In genomic region chr5:111398013-111398412, GRCh38 we compare ENCODE assay signal across 20 cellular contexts.
DNase-seq lines count a peak whose midpoint lies in the region; ATAC-seq, FAIRE-seq and TF ChIP-seq lines count a peak whose summit lies in the region.
"Had no signal": no experiment of that assay in that cellular context is flagged by ENCODE, and none has a peak within 500 bp of the region (broad histone marks: within the 10 kb centered on the region; RNA-seq: fewer than 3 reads in every experiment).

No MANE protein-coding gene starts in this region.

- DNase-seq in activated CD8-positive, alpha-beta memory T cell treated with anti-CD3 and anti-CD28 coated beads, Interleukin-2, amount 10 ng/mL, durations not matched to agents 7 days and 5 days, result no peak
- DNase-seq in activated CD8-positive, alpha-beta memory T cell treated with anti-CD3 and anti-CD28 coated beads for 24 hours, result no peak
- DNase-seq in GM12891 (ENCODE audit: insufficient read length, low spot score) (no peak), GM12878 (ENCODE audit: low read depth, low spot score) (no peak), RWPE1 (ENCODE audit: low spot score) (no peak)
- DNase-seq: AML-193; CD4-positive, alpha-beta memory T cell; DND-41; GDM1; HCEC 1CT; NCI-H1105; NCI-H1694 treated with DMSO at 0.1 percent for 48 hours; NCI-H345; NCI-H526 treated with DMSO at 0.1 percent for 48 hours; SJCRH30 had no signal

- no peaks in the 10 kb centered on the region for H3K4me1 ChIP-seq in GM12878 (ENCODE audit: control insufficient read depth, insufficient read depth, low read length)
- H3K4me1 ChIP-seq: SJCRH30 had no signal

- H3K9me3 Mint-ChIP-seq in activated CD8-positive, alpha-beta memory T cell treated with anti-CD3 and anti-CD28 coated beads, Interleukin-2, amount 10 ng/mL, durations not matched to agents 7 days and 5 days (ENCODE audit: low read depth), result no peaks in the 10 kb centered on the region

- H3K4me1 Mint-ChIP-seq in activated CD8-positive, alpha-beta memory T cell treated with anti-CD3 and anti-CD28 coated beads, Interleukin-2, amount 10 ng/mL, durations not matched to agents 7 days and 5 days, result peaks cover 27% of the 10 kb centered on the region

- H3K9ac ChIP-seq in GM12878 (ENCODE audit: control insufficient read depth, insufficient read depth, low read length), result no peak overlapping the region
- H3K9ac ChIP-seq: KMS-11 had no signal

- TF ChIP-seq POLR2A in GM12891 (IDR thresholded peaks at IDR 0.05; ENCODE audit: low read depth, low read length) (no peak), GM12878 (IDR thresholded peaks at IDR 0.05; ENCODE audit: low read depth, low read length) (no peak)

- H3K9me3 ChIP-seq in GM12878 (replicated peaks; ENCODE audit: control insufficient read depth, insufficient read depth, low read length), result peaks cover 6% of the 10 kb centered on the region; the same call in 2 of the 3 replicates
- H3K9me3 ChIP-seq: SJCRH30 had no signal

- RAD21 ChIA-PET in GM12878 (lab: Charles Lee; ENCODE audit: unreplicated experiment), result no interaction called here

- TF ChIP-seq CTCF in GM12878 (IDR thresholded peaks at IDR 0.05 in 2 of 3, conservative IDR thresholded peaks at IDR 0.05 in 1 of 3; ENCODE audit: control insufficient read depth in 2 of 3, extremely low read depth in 1 of 3, insufficient read depth in 1 of 3, low read depth in 3 of 3, low read length in 3 of 3), result no peak
- no peak for TF ChIP-seq CTCF in RWPE1 (conservative IDR thresholded peaks at IDR 0.05; ENCODE audit: low read depth)

- intact Hi-C loops in GM12878 (cut with micrococcal nuclease; ENCODE audit: unreplicated experiment), result no loop called here

- no peak overlapping the region for H3K27ac ChIP-seq in GM12878 (ENCODE audit: control insufficient read depth, insufficient read depth)
- no peak overlapping the region for H3K27ac ChIP-seq in RWPE1
- H3K27ac ChIP-seq: KMS-11, SJCRH30 had no signal

- no peaks in the 10 kb centered on the region for H3K27me3 Mint-ChIP-seq in activated CD8-positive, alpha-beta memory T cell treated with anti-CD3 and anti-CD28 coated beads, Interleukin-2, amount 10 ng/mL, durations not matched to agents 7 days and 5 days
- H3K27me3 Mint-ChIP-seq: CD4-positive, alpha-beta memory T cell had no signal

- H3K27ac Mint-ChIP-seq in activated CD8-positive, alpha-beta memory T cell treated with anti-CD3 and anti-CD28 coated beads, Interleukin-2, amount 10 ng/mL, durations not matched to agents 7 days and 5 days, result no peak overlapping the region

- CTCF ChIA-PET in activated CD8-positive, alpha-beta memory T cell treated with anti-CD3 and anti-CD28 coated beads, Interleukin-2, amount 10 ng/mL, durations not matched to agents 7 days and 5 days (lab: Charles Lee), result no interaction called here
- CTCF ChIA-PET in GM12878 (lab: Yijun Ruan, JAX), result no interaction called here
- CTCF ChIA-PET in RWPE1 (lab: Yijun Ruan, JAX), result no interaction called here

- no peaks in the 10 kb centered on the region for H4K20me1 ChIP-seq in GM12878 (ENCODE audit: control insufficient read depth, insufficient read depth)

- TF ChIP-seq RAD21 in GM12878 (IDR thresholded peaks at IDR 0.05; ENCODE audit: insufficient read depth, low read depth, low read length), result no peak

- H3K27me3 ChIP-seq in GM12878 (replicated peaks in 1 of 2; ENCODE audit: control insufficient read depth in 2 of 2, insufficient read depth in 2 of 2, low read length in 1 of 2), result no peaks in the 10 kb centered on the region
- H3K27me3 ChIP-seq: SJCRH30 had no signal

- no TSS peak for BruUV-seq in GM12878 (replicated peaks; lab: Mats Ljungman, UMichigan)

- POLR2A ChIA-PET in GM12878 (lab: Charles Lee), result no interaction called here
- POLR2A ChIA-PET in RWPE1 (lab: Yijun Ruan, JAX; ENCODE audit: low non-redundant PET), result no interaction called here

- SMC1A ChIA-PET in GM12878 (lab: Charles Lee; ENCODE audit: uncharacterized antibody, unreplicated experiment), result no interaction called here

- H3K4me2 ChIP-seq in GM12878 (ENCODE audit: control insufficient read depth, insufficient read depth), result no peak overlapping the region
- H3K4me2 ChIP-seq: KMS-11 had no signal

- no peaks in the 10 kb centered on the region for H3K79me2 ChIP-seq in GM12878 (ENCODE audit: control insufficient read depth, insufficient read depth, low read length)

- H3K4me3 ChIP-seq in GM12878, result no peak overlapping the region
- H3K4me3 ChIP-seq: SJCRH30 had no signal

- no peak overlapping the region for H2AFZ ChIP-seq in GM12878 (ENCODE audit: control insufficient read depth, low read depth, low read length)

- H3K36me3 Mint-ChIP-seq in activated CD8-positive, alpha-beta memory T cell treated with anti-CD3 and anti-CD28 coated beads, Interleukin-2, amount 10 ng/mL, durations not matched to agents 7 days and 5 days, result peaks cover 67% of the 10 kb centered on the region

- 6% methylated on average over 2 of the region's 2 CpGs for WGBS in GM12878 (ENCODE audit: insufficient coverage, insufficient replicate concordance, low lambda C conversion rate, missing lambda C conversion rate)

- no peak for TF ChIP-seq EP300 in GM12878 (IDR thresholded peaks at IDR 0.05; ENCODE audit: borderline replicate concordance in 1 of 2, control insufficient read depth in 1 of 2, low read depth in 2 of 2, low read length in 2 of 2)

- FAIRE-seq in GM12891 (lab: Jason Lieb, UNC) (no peak), GM12878 (lab: Jason Lieb, UNC) (no peak)
- FAIRE-seq: HepG2 had no signal

- in situ Hi-C loops in GM12878 (cut with MboI), result no loop called here

- H3K4me3 Mint-ChIP-seq in activated CD8-positive, alpha-beta memory T cell treated with anti-CD3 and anti-CD28 coated beads, Interleukin-2, amount 10 ng/mL, durations not matched to agents 7 days and 5 days, result no peak overlapping the region

- ATAC-seq in activated CD8-positive, alpha-beta memory T cell treated with anti-CD3 and anti-CD28 coated beads, Interleukin-2, amount 10 ng/mL, durations not matched to agents 7 days and 5 days, result peak; percentile 66
- peak; percentile 52 for ATAC-seq in HG03432 (IDR thresholded peaks at IDR 0.05; ENCODE audit: unreplicated experiment)
- peak; percentile 73 for ATAC-seq in GM12878
- ATAC-seq in HG03095 (IDR thresholded peaks at IDR 0.05; ENCODE audit: unreplicated experiment), result no peak
- ATAC-seq in GM19397 (IDR thresholded peaks at IDR 0.05; ENCODE audit: unreplicated experiment), result no peak
- ATAC-seq: HepG2 had no signal

- H3K36me3 ChIP-seq in GM12878 (ENCODE audit: control insufficient read depth in 2 of 2, insufficient read depth in 2 of 2, low read length in 1 of 2), result no peaks in the 10 kb centered on the region; a peak in 1 of 4 replicates
- H3K36me3 ChIP-seq: SJCRH30 had no signal

TF ChIP-seq in GM12891, 5 proteins besides CTCF, POLR2A, EP300 and RAD21:
- no peak for TF ChIP-seq PAX5 (IDR thresholded peaks at IDR 0.05; ENCODE audit: insufficient read depth, low read length, severe bottlenecking)
- TF ChIP-seq TAF1 (IDR thresholded peaks at IDR 0.05; ENCODE audit: low read depth, low read length), result no peak
- TF ChIP-seq POU2F2 (IDR thresholded peaks at IDR 0.05; ENCODE audit: low read depth, low read length), result peak; percentile 51; the same call in 1 of the 2 replicates
- TF ChIP-seq POLR2AphosphoS5 (IDR thresholded peaks at IDR 0.05; ENCODE audit: low read depth, low read length), result no peak
- no peak for TF ChIP-seq SPI1 (IDR thresholded peaks at IDR 0.05; ENCODE audit: low read depth, low read length)

TF ChIP-seq in GM12878, 131 proteins besides CTCF, POLR2A, EP300 and RAD21 (continues in another document):
- TF ChIP-seq ZNF384 (IDR thresholded peaks at IDR 0.05; ENCODE audit: borderline replicate concordance, low read depth, low read length) (no peak), TAF1 (IDR thresholded peaks at IDR 0.05; ENCODE audit: borderline replicate concordance, low read depth, low read length) (no peak), ZSCAN29 (IDR thresholded peaks at IDR 0.05) (no peak), CHD1 (IDR thresholded peaks at IDR 0.05; ENCODE audit: low read depth, low read length) (no peak), BHLHE40 (IDR thresholded peaks at IDR 0.05; ENCODE audit: borderline replicate concordance in 1 of 2, low read depth in 2 of 2, low read length in 1 of 2) (no peak), PML (IDR thresholded peaks at IDR 0.05; ENCODE audit: low read length) (no peak), JUNB (IDR thresholded peaks at IDR 0.05) (peak; percentile 96), IKZF2 (IDR thresholded peaks at IDR 0.05) (peak in 1 of 2 experiments; percentile 32; a peak in 2 of 4 replicates)
- TF ChIP-seq, protein P1, sequence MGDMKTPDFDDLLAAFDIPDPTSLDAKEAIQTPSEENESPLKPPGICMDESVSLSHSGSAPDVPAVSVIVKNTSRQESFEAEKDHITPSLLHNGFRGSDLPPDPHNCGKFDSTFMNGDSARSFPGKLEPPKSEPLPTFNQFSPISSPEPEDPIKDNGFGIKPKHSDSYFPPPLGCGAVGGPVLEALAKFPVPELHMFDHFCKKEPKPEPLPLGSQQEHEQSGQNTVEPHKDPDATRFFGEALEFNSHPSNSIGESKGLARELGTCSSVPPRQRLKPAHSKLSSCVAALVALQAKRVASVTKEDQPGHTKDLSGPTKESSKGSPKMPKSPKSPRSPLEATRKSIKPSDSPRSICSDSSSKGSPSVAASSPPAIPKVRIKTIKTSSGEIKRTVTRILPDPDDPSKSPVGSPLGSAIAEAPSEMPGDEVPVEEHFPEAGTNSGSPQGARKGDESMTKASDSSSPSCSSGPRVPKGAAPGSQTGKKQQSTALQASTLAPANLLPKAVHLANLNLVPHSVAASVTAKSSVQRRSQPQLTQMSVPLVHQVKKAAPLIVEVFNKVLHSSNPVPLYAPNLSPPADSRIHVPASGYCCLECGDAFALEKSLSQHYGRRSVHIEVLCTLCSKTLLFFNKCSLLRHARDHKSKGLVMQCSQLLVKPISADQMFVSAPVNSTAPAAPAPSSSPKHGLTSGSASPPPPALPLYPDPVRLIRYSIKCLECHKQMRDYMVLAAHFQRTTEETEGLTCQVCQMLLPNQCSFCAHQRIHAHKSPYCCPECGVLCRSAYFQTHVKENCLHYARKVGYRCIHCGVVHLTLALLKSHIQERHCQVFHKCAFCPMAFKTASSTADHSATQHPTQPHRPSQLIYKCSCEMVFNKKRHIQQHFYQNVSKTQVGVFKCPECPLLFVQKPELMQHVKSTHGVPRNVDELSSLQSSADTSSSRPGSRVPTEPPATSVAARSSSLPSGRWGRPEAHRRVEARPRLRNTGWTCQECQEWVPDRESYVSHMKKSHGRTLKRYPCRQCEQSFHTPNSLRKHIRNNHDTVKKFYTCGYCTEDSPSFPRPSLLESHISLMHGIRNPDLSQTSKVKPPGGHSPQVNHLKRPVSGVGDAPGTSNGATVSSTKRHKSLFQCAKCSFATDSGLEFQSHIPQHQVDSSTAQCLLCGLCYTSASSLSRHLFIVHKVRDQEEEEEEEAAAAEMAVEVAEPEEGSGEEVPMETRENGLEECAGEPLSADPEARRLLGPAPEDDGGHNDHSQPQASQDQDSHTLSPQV (IDR thresholded peaks at IDR 0.05), result no peak

Comparison
In these comparisons a context has a peak if more than half of its experiments do, and no peak if none do; other contexts are left out.
1. ATAC-seq: peak in activated CD8-positive, alpha-beta memory T cell treated with anti-CD3 and anti-CD28 coated beads, Interleukin-2, amount 10 ng/mL, durations not matched to agents 7 days and 5 days (single experiment), HG03432 (single experiment) and GM12878 (single experiment); none in HG03095 (single experiment) and GM19397 (single experiment).